14 cellular contexts compared by ENCODE assay signal in genomic region chr2:237721828-237722227, GRCh38.
DNase-seq lines count a peak whose midpoint lies in the region; ATAC-seq, FAIRE-seq and TF ChIP-seq lines count a peak whose summit lies in the region.
"Had no signal": no experiment of that assay in that cellular context is flagged by ENCODE, and none has a peak within 500 bp of the region (broad histone marks: within the 10 kb centered on the region; RNA-seq: fewer than 3 reads in every experiment).

No MANE protein-coding gene starts in this region.

- TF ChIP-seq CTCF in CD14-positive monocyte (IDR thresholded peaks at IDR 0.05) = no peak
- TF ChIP-seq CTCF in neural crest cell (conservative IDR thresholded peaks at IDR 0.05) = no peak
- TF ChIP-seq CTCF in kidney (IDR thresholded peaks at IDR 0.05; ENCODE audit: borderline replicate concordance, extremely low read depth, insufficient read depth) = no peak
- TF ChIP-seq CTCF in colonic mucosa (IDR thresholded peaks at IDR 0.05) = no peak

- H3K36me3 ChIP-seq in kidney (ENCODE audit: control insufficient read depth in 1 of 2, insufficient read depth in 2 of 2, low read length in 2 of 2) = no peaks in the 10 kb centered on the region
- no peaks in the 10 kb centered on the region for H3K36me3 ChIP-seq in colonic mucosa

- FAIRE-seq in kidney (lab: Jason Lieb, UNC) = no peak

- intact Hi-C loops in CD14-positive monocyte (cut with micrococcal nuclease) (no loop called here), kidney (cut with DNase I) (no loop called here), colonic mucosa (cut with DNase I) (no loop called here)

- H3K4me3 ChIP-seq in kidney (ENCODE audit: low read length in 2 of 2) (no peak overlapping the region), colonic mucosa (no peak overlapping the region)

- H3K27ac ChIP-seq in kidney (ENCODE audit: low read depth in 2 of 2, low read length in 2 of 2) (no peak overlapping the region), colonic mucosa (no peak overlapping the region)

- H3K27ac Mint-ChIP-seq in CD14-positive monocyte = peak overlapping the region in 6 of 7 donors; percentile 18 to 81 (median 71)
- peak overlapping the region; percentile 53 for H3K27ac Mint-ChIP-seq in neural crest cell (ENCODE audit: unreplicated experiment)

- no peaks in the 10 kb centered on the region for H3K27me3 ChIP-seq in colonic mucosa

- H3K9ac ChIP-seq in kidney (ENCODE audit: low read length in 2 of 2) = no peak overlapping the region
- no peak overlapping the region for H3K9ac ChIP-seq in colonic mucosa (ENCODE audit: low read depth in 2 of 2, low read length in 2 of 2)

- DNase-seq in CD14-positive monocyte (ENCODE audit: low spot score) = peak; percentile 14
- no peak for DNase-seq in HEK293T (ENCODE audit: extremely low spot score)
- peak; percentile 39 for DNase-seq in ecto neural progenitor cell (ENCODE audit: low spot score)
- DNase-seq in neural crest cell (ENCODE audit: low read depth, low spot score) = no peak
- no peak for DNase-seq in kidney
- no peak for DNase-seq in colonic mucosa
- DNase-seq: activated gamma-delta T cell treated with Interleukin-2 at 50 U/mL for 16 hours; C1 segment of cervical spinal cord; GOT3; NCI-H2171; retina; stimulated activated naive CD8-positive, alpha-beta T cell treated with anti-CD3 and anti-CD28 coated beads, Interleukin-15, amount 100 ng/mL, for 72 hours had no signal

- CTCF ChIA-PET in HEK293T (lab: Yijun Ruan, JAX) = no interaction called here

- no peaks in the 10 kb centered on the region for H3K9me3 ChIP-seq in kidney (ENCODE audit: control insufficient read depth in 1 of 2, low read length in 2 of 2)
- H3K9me3 ChIP-seq in colonic mucosa = no peaks in the 10 kb centered on the region

- H3K9me3 Mint-ChIP-seq in CD14-positive monocyte (no peaks in the 10 kb centered on the region), neural crest cell (no peaks in the 10 kb centered on the region)
- H3K9me3 Mint-ChIP-seq: stimulated activated naive CD8-positive, alpha-beta T cell treated with anti-CD3 and anti-CD28 coated beads, Interleukin-15, amount 100 ng/mL, for 72 hours had no signal

- H3K4me1 ChIP-seq in kidney (ENCODE audit: control insufficient read depth in 1 of 2, insufficient read depth in 1 of 2, low read depth in 1 of 2, low read length in 2 of 2) (peaks cover 18 to 19% of the 10 kb centered on the region in 2 donors), colonic mucosa (peaks cover 31% of the 10 kb centered on the region)

- POLR2A ChIA-PET in HEK293T (lab: Yijun Ruan, JAX) = no interaction called here

- H3K4me1 Mint-ChIP-seq in CD14-positive monocyte (peaks cover 45% of the 10 kb centered on the region), neural crest cell (peaks cover 21% of the 10 kb centered on the region)

- peaks cover 64 to 72% of the 10 kb centered on the region in 2 donors for H3K36me3 Mint-ChIP-seq in CD14-positive monocyte
- H3K36me3 Mint-ChIP-seq in neural crest cell (ENCODE audit: low read depth) = peaks cover 3% of the 10 kb centered on the region

- ATAC-seq in HG02852 (IDR thresholded peaks at IDR 0.05; ENCODE audit: unreplicated experiment) (no peak), HG03196 (IDR thresholded peaks at IDR 0.05; ENCODE audit: unreplicated experiment) (no peak)
- ATAC-seq: stimulated activated naive CD8-positive, alpha-beta T cell treated with anti-CD3 and anti-CD28 coated beads, Interleukin-15, amount 100 ng/mL, for 72 hours had no signal

- H3K27me3 Mint-ChIP-seq in CD14-positive monocyte (ENCODE audit: low read depth in 3 of 3) (peaks cover 0 to 2% (median 0%) of the 10 kb centered on the region in 3 donors), neural crest cell (ENCODE audit: low read depth) (no peaks in the 10 kb centered on the region)
- H3K27me3 Mint-ChIP-seq: stimulated activated naive CD8-positive, alpha-beta T cell treated with anti-CD3 and anti-CD28 coated beads, Interleukin-15, amount 100 ng/mL, for 72 hours had no signal

- no peak overlapping the region for H3K4me3 Mint-ChIP-seq in CD14-positive monocyte
- H3K4me3 Mint-ChIP-seq in neural crest cell = no peak overlapping the region
- H3K4me3 Mint-ChIP-seq: stimulated activated naive CD8-positive, alpha-beta T cell treated with anti-CD3 and anti-CD28 coated beads, Interleukin-15, amount 100 ng/mL, for 72 hours had no signal

TF ChIP-seq in HEK293T, 16 proteins besides CTCF, POLR2A, EP300 and RAD21:
- TF ChIP-seq, protein P1, sequence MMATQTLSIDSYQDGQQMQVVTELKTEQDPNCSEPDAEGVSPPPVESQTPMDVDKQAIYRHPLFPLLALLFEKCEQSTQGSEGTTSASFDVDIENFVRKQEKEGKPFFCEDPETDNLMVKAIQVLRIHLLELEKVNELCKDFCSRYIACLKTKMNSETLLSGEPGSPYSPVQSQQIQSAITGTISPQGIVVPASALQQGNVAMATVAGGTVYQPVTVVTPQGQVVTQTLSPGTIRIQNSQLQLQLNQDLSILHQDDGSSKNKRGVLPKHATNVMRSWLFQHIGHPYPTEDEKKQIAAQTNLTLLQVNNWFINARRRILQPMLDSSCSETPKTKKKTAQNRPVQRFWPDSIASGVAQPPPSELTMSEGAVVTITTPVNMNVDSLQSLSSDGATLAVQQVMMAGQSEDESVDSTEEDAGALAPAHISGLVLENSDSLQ (IDR thresholded peaks at IDR 0.05) = peak; percentile 26; the same call in 1 of the 2 replicates
- TF ChIP-seq ELF4 (IDR thresholded peaks at IDR 0.05) = no peak
- no peak for TF ChIP-seq NFRKB (IDR thresholded peaks at IDR 0.05)

Comparison
In these comparisons a context has a peak if more than half of its experiments do, and no peak if none do; other contexts are left out.
1. DNase-seq: peak in CD14-positive monocyte (single experiment) and ecto neural progenitor cell (single experiment); none in HEK293T (single experiment), neural crest cell (single experiment), kidney (single experiment) and colonic mucosa (single experiment).